In genomic region chr16:12120331-12120981, GRCh38 we compare ENCODE assay signal across 10 cellular contexts.
DNase-seq lines count a peak whose midpoint lies in the region; ATAC-seq and TF ChIP-seq lines count a peak whose summit lies in the region.
"Had no signal": no experiment of that assay in that cellular context is flagged by ENCODE, and none has a peak within 500 bp of the region (broad histone marks: within the 10 kb centered on the region; RNA-seq: fewer than 3 reads in every experiment).

No MANE protein-coding gene starts in this region.

- POLR2A ChIA-PET in HEK293 (lab: Yijun Ruan, JAX) = no interaction called here

- H3K9me3 ChIP-seq in HEK293 (ENCODE audit: control insufficient read depth, insufficient read depth, low read depth, low read length) = no peaks in the 10 kb centered on the region

- CTCF ChIA-PET in HEK293 (lab: Yijun Ruan, JAX) = interaction anchor here (0.8 kb wide), 1 partner anchor 422 kb away, joined by 3 read pairs; no protein-coding TSS in a partner anchor

- TF ChIP-seq CTCF in HEK293 (tag by site-specific recombination; IDR thresholded peaks at IDR 0.05) = no peak
- TF ChIP-seq CTCF in foreskin keratinocyte (conservative IDR thresholded peaks at IDR 0.05) = no peak

- H3K27me3 ChIP-seq in foreskin keratinocyte = no peaks in the 10 kb centered on the region

- H3K4me1 ChIP-seq in HEK293 (ENCODE audit: control insufficient read depth, insufficient read depth, low read length) = peaks cover 13% of the 10 kb centered on the region
- H3K4me1 ChIP-seq in foreskin keratinocyte = peaks cover 11% of the 10 kb centered on the region

- H3K4me3 ChIP-seq in HEK293 (ENCODE audit: low read depth, low read length) = no peak overlapping the region

- ATAC-seq in foreskin keratinocyte = no peak
- ATAC-seq in sciatic nerve = peak; percentile 65
- ATAC-seq in HG03460 (IDR thresholded peaks at IDR 0.05; ENCODE audit: unreplicated experiment) = no peak

- peak; percentile 76 for DNase-seq in RPMI7951 (ENCODE audit: low read depth)
- DNase-seq in foreskin keratinocyte = no peak
- DNase-seq in sciatic nerve (ENCODE audit: low spot score) = peak; percentile 55
- no peak for DNase-seq in stimulated activated CD8-positive, alpha-beta memory T cell treated with anti-CD3 and anti-CD28 coated beads, Interleukin-4, amount 100 ng/mL, for 48 hours
- no peak for DNase-seq in effector CD4-positive, alpha-beta T cell
- no peak for DNase-seq in activated CD4-positive, alpha-beta T cell treated with anti-CD3 and anti-CD28 coated beads for 48 hours
- DNase-seq: NCI-H1048, T-helper 2 cell had no signal

- H3K27ac ChIP-seq in HEK293 (ENCODE audit: extremely low read depth, low read depth, low read length) (no peak overlapping the region; the same call in 1 of the 2 replicates), foreskin keratinocyte (peak overlapping the region; percentile 66)

- H3K36me3 ChIP-seq in HEK293 (ENCODE audit: control insufficient read depth in 2 of 2, insufficient read depth in 1 of 2, low read length in 2 of 2) = peaks cover 0 to 3% of the 10 kb centered on the region in 2 experiments; a peak in 1 of 3 replicates

- intact Hi-C loops in sciatic nerve (cut with DNase I) = no loop called here

TF ChIP-seq in HEK293, 187 proteins besides CTCF, POLR2A, EP300 and RAD21 (continues in another document):
- TF ChIP-seq ZNF518A (tag by site-specific recombination; conservative IDR thresholded peaks at IDR 0.05; ENCODE audit: low read depth) (no peak), GLI2 (tag by site-specific recombination; IDR thresholded peaks at IDR 0.05; ENCODE audit: borderline replicate concordance, low read depth) (peak; percentile 94), PRDM10 (tag by site-specific recombination; IDR thresholded peaks at IDR 0.05) (peak; percentile 95), ZBTB20 (tag by site-specific recombination; IDR thresholded peaks at IDR 0.05) (no peak), ZFP3 (tag by site-specific recombination; IDR thresholded peaks at IDR 0.05; ENCODE audit: low read depth) (no peak), ZNF510 (tag by site-specific recombination; IDR thresholded peaks at IDR 0.05; ENCODE audit: insufficient replicate concordance) (no peak), EGR2 (tag by site-specific recombination; IDR thresholded peaks at IDR 0.05; ENCODE audit: low read depth) (no peak), ZNF169 (tag by site-specific recombination; IDR thresholded peaks at IDR 0.05) (no peak), ZNF266 (tag by site-specific recombination; IDR thresholded peaks at IDR 0.05; ENCODE audit: low read depth) (no peak), ZNF416 (tag by site-specific recombination; IDR thresholded peaks at IDR 0.05) (no peak), MEIS1 (CRISPR knock-in tag; IDR thresholded peaks at IDR 0.05; ENCODE audit: borderline replicate concordance) (no peak), KLF9 (tag by site-specific recombination; IDR thresholded peaks at IDR 0.05; ENCODE audit: low read depth) (peak; percentile 73)
- TF ChIP-seq, protein P1, sequence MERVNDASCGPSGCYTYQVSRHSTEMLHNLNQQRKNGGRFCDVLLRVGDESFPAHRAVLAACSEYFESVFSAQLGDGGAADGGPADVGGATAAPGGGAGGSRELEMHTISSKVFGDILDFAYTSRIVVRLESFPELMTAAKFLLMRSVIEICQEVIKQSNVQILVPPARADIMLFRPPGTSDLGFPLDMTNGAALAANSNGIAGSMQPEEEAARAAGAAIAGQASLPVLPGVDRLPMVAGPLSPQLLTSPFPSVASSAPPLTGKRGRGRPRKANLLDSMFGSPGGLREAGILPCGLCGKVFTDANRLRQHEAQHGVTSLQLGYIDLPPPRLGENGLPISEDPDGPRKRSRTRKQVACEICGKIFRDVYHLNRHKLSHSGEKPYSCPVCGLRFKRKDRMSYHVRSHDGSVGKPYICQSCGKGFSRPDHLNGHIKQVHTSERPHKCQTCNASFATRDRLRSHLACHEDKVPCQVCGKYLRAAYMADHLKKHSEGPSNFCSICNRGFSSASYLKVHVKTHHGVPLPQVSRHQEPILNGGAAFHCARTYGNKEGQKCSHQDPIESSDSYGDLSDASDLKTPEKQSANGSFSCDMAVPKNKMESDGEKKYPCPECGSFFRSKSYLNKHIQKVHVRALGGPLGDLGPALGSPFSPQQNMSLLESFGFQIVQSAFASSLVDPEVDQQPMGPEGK (tag by site-specific recombination; IDR thresholded peaks at IDR 0.05) = peak; percentile 94
- TF ChIP-seq, protein P2, sequence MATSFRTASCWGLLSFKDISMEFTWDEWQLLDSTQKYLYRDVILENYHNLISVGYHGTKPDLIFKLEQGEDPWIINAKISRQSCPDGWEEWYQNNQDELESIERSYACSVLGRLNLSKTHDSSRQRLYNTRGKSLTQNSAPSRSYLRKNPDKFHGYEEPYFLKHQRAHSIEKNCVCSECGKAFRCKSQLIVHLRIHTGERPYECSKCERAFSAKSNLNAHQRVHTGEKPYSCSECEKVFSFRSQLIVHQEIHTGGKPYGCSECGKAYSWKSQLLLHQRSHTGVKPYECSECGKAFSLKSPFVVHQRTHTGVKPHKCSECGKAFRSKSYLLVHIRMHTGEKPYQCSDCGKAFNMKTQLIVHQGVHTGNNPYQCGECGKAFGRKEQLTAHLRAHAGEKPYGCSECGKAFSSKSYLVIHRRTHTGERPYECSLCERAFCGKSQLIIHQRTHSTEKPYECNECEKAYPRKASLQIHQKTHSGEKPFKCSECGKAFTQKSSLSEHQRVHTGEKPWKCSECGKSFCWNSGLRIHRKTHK (tag by site-specific recombination; IDR thresholded peaks at IDR 0.05) = no peak

Comparison
In these comparisons a context has a peak if more than half of its experiments do, and no peak if none do; other contexts are left out.
1. DNase-seq: peak in RPMI7951 (single experiment) and sciatic nerve (single experiment); none in foreskin keratinocyte (0 of 2), stimulated activated CD8-positive, alpha-beta memory T cell treated with anti-CD3 and anti-CD28 coated beads, Interleukin-4, amount 100 ng/mL, for 48 hours (single experiment), effector CD4-positive, alpha-beta T cell (single experiment) and activated CD4-positive, alpha-beta T cell treated with anti-CD3 and anti-CD28 coated beads for 48 hours (single experiment).